ENCODE assay signal across 1 cellular context in genomic region chr7:157005456-157006204, GRCh38.
TF ChIP-seq lines count a peak whose summit lies in the region.

No MANE protein-coding gene starts in this region.

TF ChIP-seq in SK-N-SH treated with all-trans-retinoic acid at 6 μM for 48 hours, 23 proteins besides CTCF, POLR2A, EP300 and RAD21 (continued from another document):
- TF ChIP-seq ZNF565 (CRISPR knock-in tag; conservative IDR thresholded peaks at IDR 0.05; ENCODE audit: low read depth): no peak
- no peak for TF ChIP-seq OSR1 (CRISPR knock-in tag; IDR thresholded peaks at IDR 0.05)
- no peak for TF ChIP-seq TSHZ2 (CRISPR knock-in tag; IDR thresholded peaks at IDR 0.05)
- TF ChIP-seq ZFP3 (CRISPR knock-in tag; IDR thresholded peaks at IDR 0.05): no peak
- no peak for TF ChIP-seq PPARA (CRISPR knock-in tag; IDR thresholded peaks at IDR 0.05; ENCODE audit: borderline replicate concordance)
- TF ChIP-seq PATZ1 (CRISPR knock-in tag; IDR thresholded peaks at IDR 0.05; ENCODE audit: borderline replicate concordance): no peak
- TF ChIP-seq TOX (CRISPR knock-in tag; IDR thresholded peaks at IDR 0.05; ENCODE audit: borderline replicate concordance): no peak
- TF ChIP-seq ARNTL (CRISPR knock-in tag; IDR thresholded peaks at IDR 0.05; ENCODE audit: borderline replicate concordance, low read depth): no peak
- TF ChIP-seq ZC3H10 (CRISPR knock-in tag; IDR thresholded peaks at IDR 0.05): no peak
- TF ChIP-seq CSDC2 (CRISPR knock-in tag; IDR thresholded peaks at IDR 0.05): no peak
- TF ChIP-seq RARB (CRISPR knock-in tag; IDR thresholded peaks at IDR 0.05): no peak
- TF ChIP-seq ZNF8 (CRISPR knock-in tag; IDR thresholded peaks at IDR 0.05): no peak
- no peak for TF ChIP-seq ESRRG (CRISPR knock-in tag; IDR thresholded peaks at IDR 0.05)
- no peak for TF ChIP-seq CSRNP3 (CRISPR knock-in tag; IDR thresholded peaks at IDR 0.05)
- no peak for TF ChIP-seq ZNF70 (CRISPR knock-in tag; IDR thresholded peaks at IDR 0.05)
- TF ChIP-seq GLIS3 (CRISPR knock-in tag; IDR thresholded peaks at IDR 0.05): no peak
- TF ChIP-seq POU6F1 (CRISPR knock-in tag; IDR thresholded peaks at IDR 0.05; ENCODE audit: borderline replicate concordance, low read depth): no peak
- no peak for TF ChIP-seq SNAI2 (CRISPR knock-in tag; IDR thresholded peaks at IDR 0.05)
